In the genomic region with DNA sequence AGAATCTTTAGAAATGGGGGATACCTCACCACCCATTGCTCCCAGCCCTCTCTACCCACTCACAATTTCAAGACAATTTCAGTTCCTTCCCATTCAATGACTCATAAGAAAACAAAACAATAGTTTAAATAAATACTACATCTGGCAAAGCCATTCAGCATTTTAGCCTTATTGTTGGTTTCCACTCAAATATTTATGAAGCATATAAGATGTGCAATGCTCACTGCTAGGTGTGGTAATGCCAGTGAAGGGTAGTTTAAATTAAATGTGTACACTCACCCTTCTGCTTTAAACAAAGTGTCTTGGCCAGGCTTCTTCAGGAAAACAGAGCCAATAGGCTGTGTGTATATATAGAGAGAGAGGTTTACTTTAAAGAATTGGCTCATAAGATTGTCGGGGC, we compare ENCODE assay signal across 16 cellular contexts. TPM values are rescaled to one million over a fixed set of nuclear protein-coding genes. Genes with fewer than 3 reads are reported as not detected.
DNase-seq lines count a peak whose midpoint lies in the region; ATAC-seq, FAIRE-seq and TF ChIP-seq lines count a peak whose summit lies in the region.
"Had no signal": no experiment of that assay in that cellular context is flagged by ENCODE, and none has a peak within 500 bp of the region (broad histone marks: within the 10 kb centered on the region; RNA-seq: fewer than 3 reads in every experiment).

No MANE protein-coding gene starts in this region.

- peak overlapping the region; percentile 50 to 60 for H3K27ac ChIP-seq in ascending aorta

- no peak overlapping the region for H3K4me3 ChIP-seq in ascending aorta
- H3K4me3 ChIP-seq: HAP-1, mucosa of descending colon had no signal

- no peak overlapping the region for H3K4me3 Mint-ChIP-seq in stimulated activated memory B cell treated with anti-CD40 and anti-IgM and Interleukin-4, amounts not matched to agents 10 μg/mL and 1 μg/mL and 100 μg/mL, for 72 hours
- H3K4me3 Mint-ChIP-seq: activated naive CD8-positive, alpha-beta T cell treated with anti-CD3 and anti-CD28 coated beads, Interleukin-2, amount 50 U/mL, for 24 hours; stimulated activated naive CD8-positive, alpha-beta T cell treated with anti-CD3 and anti-CD28 coated beads, Interleukin-15, amount 100 ng/mL, for 72 hours had no signal

- H3K9me3 Mint-ChIP-seq in stimulated activated memory B cell treated with anti-CD40 and anti-IgM and Interleukin-4, amounts not matched to agents 10 μg/mL and 1 μg/mL and 100 μg/mL, for 72 hours, result no peaks in the 10 kb centered on the region
- H3K9me3 Mint-ChIP-seq: activated naive CD8-positive, alpha-beta T cell treated with anti-CD3 and anti-CD28 coated beads, Interleukin-2, amount 50 U/mL, for 24 hours; stimulated activated naive CD8-positive, alpha-beta T cell treated with anti-CD3 and anti-CD28 coated beads, Interleukin-15, amount 100 ng/mL, for 72 hours had no signal

- H3K27me3 Mint-ChIP-seq in stimulated activated memory B cell treated with anti-CD40 and anti-IgM and Interleukin-4, amounts not matched to agents 10 μg/mL and 1 μg/mL and 100 μg/mL, for 72 hours, result no peaks in the 10 kb centered on the region
- H3K27me3 Mint-ChIP-seq: activated naive CD8-positive, alpha-beta T cell treated with anti-CD3 and anti-CD28 coated beads, Interleukin-2, amount 50 U/mL, for 24 hours; stimulated activated naive CD8-positive, alpha-beta T cell treated with anti-CD3 and anti-CD28 coated beads, Interleukin-15, amount 100 ng/mL, for 72 hours had no signal

- H3K4me1 Mint-ChIP-seq in stimulated activated memory B cell treated with anti-CD40 and anti-IgM and Interleukin-4, amounts not matched to agents 10 μg/mL and 1 μg/mL and 100 μg/mL, for 72 hours, result peaks cover 32% of the 10 kb centered on the region

- DNase-seq in H4 (ENCODE audit: low spot score) (peak; percentile 42), ascending aorta (ENCODE audit: low spot score in 2 of 2) (no peak), fibroblast of peridontal ligament (ENCODE audit: extremely low read depth) (peak; percentile 65), frontal cortex (ENCODE audit: low spot score in 2 of 2) (no peak)
- DNase-seq in activated CD4-positive, CD25-positive, alpha-beta regulatory T cell treated with anti-CD3 and anti-CD28 coated beads, Interleukin-2, amount 50 U/mL, for 72 hours, result no peak
- DNase-seq: activated naive CD8-positive, alpha-beta T cell treated with anti-CD3 and anti-CD28 coated beads, Interleukin-2, amount 50 U/mL, for 24 hours; Calu3; effector CD8-positive, alpha-beta T cell; mucosa of descending colon; NCI-H2171; posterior cingulate gyrus; stimulated activated CD4-positive, alpha-beta T cell treated with anti-CD3 and anti-CD28 coated beads, Interleukin-4, amount 100 ng/mL, for 24 hours; stimulated activated naive CD8-positive, alpha-beta T cell treated with anti-CD3 and anti-CD28 coated beads, Interleukin-15, amount 100 ng/mL, for 72 hours had no signal

- intact Hi-C loops in ascending aorta (cut with DNase I), result no loop called here

- peak; percentile 44 for ATAC-seq in stimulated activated memory B cell treated with anti-CD40 and anti-IgM and Interleukin-4, amounts not matched to agents 10 μg/mL and 1 μg/mL and 100 μg/mL, for 72 hours
- no peak for ATAC-seq in HG03025 (IDR thresholded peaks at IDR 0.05; ENCODE audit: low FRiP score, unreplicated experiment)
- ATAC-seq: activated naive CD8-positive, alpha-beta T cell treated with anti-CD3 and anti-CD28 coated beads, Interleukin-2, amount 50 U/mL, for 24 hours; mucosa of descending colon had no signal

- peaks cover 9 to 32% of the 10 kb centered on the region in 2 donors for H3K4me1 ChIP-seq in ascending aorta
- H3K4me1 ChIP-seq: HAP-1 had no signal

- H3K27ac Mint-ChIP-seq in stimulated activated memory B cell treated with anti-CD40 and anti-IgM and Interleukin-4, amounts not matched to agents 10 μg/mL and 1 μg/mL and 100 μg/mL, for 72 hours, result no peak overlapping the region
- H3K27ac Mint-ChIP-seq: activated naive CD8-positive, alpha-beta T cell treated with anti-CD3 and anti-CD28 coated beads, Interleukin-2, amount 50 U/mL, for 24 hours; stimulated activated naive CD8-positive, alpha-beta T cell treated with anti-CD3 and anti-CD28 coated beads, Interleukin-15, amount 100 ng/mL, for 72 hours had no signal

- H3K36me3 Mint-ChIP-seq in stimulated activated memory B cell treated with anti-CD40 and anti-IgM and Interleukin-4, amounts not matched to agents 10 μg/mL and 1 μg/mL and 100 μg/mL, for 72 hours, result no peaks in the 10 kb centered on the region

- no peak for FAIRE-seq in frontal cortex (lab: Jason Lieb, UNC)

- no peaks in the 10 kb centered on the region for H3K36me3 ChIP-seq in ascending aorta
- H3K36me3 ChIP-seq: HAP-1 had no signal

- no peaks in the 10 kb centered on the region for H3K27me3 ChIP-seq in ascending aorta

- no peak for TF ChIP-seq CTCF in ascending aorta (IDR thresholded peaks at IDR 0.05)

- H3K9me3 ChIP-seq in ascending aorta, result no peaks in the 10 kb centered on the region
- H3K9me3 ChIP-seq: HAP-1, mucosa of descending colon had no signal

RNA-seq across cellular contexts. Expression of a gene that starts 37.0 kb away (rescaled TPM):
- 3.2 and 4.9 TPM in 2 replicates for total RNA-seq in H4 (2014; rRNA removed; shearing (Covaris generic))
- total RNA-seq in ascending aorta (11.2 TPM), frontal cortex (7.3 TPM)

Comparison
In these comparisons a context has a peak if more than half of its experiments do, and no peak if none do; other contexts are left out.
1. DNase-seq: peak in H4 (single experiment) and fibroblast of peridontal ligament (single experiment); none in ascending aorta (0 of 2), activated CD4-positive, CD25-positive, alpha-beta regulatory T cell treated with anti-CD3 and anti-CD28 coated beads, Interleukin-2, amount 50 U/mL, for 72 hours (single experiment) and frontal cortex (0 of 2).